In genomic region chr11:126115820-126116319, GRCh38 we compare ENCODE assay signal across 1 cellular context.
TF ChIP-seq lines count a peak whose summit lies in the region.

No MANE protein-coding gene starts in this region.

TF ChIP-seq in HepG2, 621 proteins besides CTCF, POLR2A, EP300 and RAD21 (continued from another document and continues in another):
- TF ChIP-seq, protein P1, sequence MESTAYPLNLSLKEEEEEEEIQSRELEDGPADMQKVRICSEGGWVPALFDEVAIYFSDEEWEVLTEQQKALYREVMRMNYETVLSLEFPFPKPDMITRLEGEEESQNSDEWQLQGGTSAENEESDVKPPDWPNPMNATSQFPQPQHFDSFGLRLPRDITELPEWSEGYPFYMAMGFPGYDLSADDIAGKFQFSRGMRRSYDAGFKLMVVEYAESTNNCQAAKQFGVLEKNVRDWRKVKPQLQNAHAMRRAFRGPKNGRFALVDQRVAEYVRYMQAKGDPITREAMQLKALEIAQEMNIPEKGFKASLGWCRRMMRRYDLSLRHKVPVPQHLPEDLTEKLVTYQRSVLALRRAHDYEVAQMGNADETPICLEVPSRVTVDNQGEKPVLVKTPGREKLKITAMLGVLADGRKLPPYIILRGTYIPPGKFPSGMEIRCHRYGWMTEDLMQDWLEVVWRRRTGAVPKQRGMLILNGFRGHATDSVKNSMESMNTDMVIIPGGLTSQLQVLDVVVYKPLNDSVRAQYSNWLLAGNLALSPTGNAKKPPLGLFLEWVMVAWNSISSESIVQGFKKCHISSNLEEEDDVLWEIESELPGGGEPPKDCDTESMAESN (CRISPR knock-in tag; conservative IDR thresholded peaks at IDR 0.05) = 0 out of 2 replicates have a peak, but pooled peaks have one; percentile 34
- TF ChIP-seq, protein P2, sequence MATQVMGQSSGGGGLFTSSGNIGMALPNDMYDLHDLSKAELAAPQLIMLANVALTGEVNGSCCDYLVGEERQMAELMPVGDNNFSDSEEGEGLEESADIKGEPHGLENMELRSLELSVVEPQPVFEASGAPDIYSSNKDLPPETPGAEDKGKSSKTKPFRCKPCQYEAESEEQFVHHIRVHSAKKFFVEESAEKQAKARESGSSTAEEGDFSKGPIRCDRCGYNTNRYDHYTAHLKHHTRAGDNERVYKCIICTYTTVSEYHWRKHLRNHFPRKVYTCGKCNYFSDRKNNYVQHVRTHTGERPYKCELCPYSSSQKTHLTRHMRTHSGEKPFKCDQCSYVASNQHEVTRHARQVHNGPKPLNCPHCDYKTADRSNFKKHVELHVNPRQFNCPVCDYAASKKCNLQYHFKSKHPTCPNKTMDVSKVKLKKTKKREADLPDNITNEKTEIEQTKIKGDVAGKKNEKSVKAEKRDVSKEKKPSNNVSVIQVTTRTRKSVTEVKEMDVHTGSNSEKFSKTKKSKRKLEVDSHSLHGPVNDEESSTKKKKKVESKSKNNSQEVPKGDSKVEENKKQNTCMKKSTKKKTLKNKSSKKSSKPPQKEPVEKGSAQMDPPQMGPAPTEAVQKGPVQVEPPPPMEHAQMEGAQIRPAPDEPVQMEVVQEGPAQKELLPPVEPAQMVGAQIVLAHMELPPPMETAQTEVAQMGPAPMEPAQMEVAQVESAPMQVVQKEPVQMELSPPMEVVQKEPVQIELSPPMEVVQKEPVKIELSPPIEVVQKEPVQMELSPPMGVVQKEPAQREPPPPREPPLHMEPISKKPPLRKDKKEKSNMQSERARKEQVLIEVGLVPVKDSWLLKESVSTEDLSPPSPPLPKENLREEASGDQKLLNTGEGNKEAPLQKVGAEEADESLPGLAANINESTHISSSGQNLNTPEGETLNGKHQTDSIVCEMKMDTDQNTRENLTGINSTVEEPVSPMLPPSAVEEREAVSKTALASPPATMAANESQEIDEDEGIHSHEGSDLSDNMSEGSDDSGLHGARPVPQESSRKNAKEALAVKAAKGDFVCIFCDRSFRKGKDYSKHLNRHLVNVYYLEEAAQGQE (IDR thresholded peaks at IDR 0.05; ENCODE audit: borderline replicate concordance in 1 of 2, low read depth in 1 of 2, low read length in 2 of 2) = peak in 1 of 2 experiments; percentile 17; a peak in 1 of 4 replicates
- TF ChIP-seq ISL2 (CRISPR knock-in tag; IDR thresholded peaks at IDR 0.05) = peak; percentile 49
- 0 out of 2 replicates have a peak, but pooled peaks have one; percentile 48 for TF ChIP-seq ZMYM3 (CRISPR knock-in tag; IDR thresholded peaks at IDR 0.05)
- peak; percentile 40; the same call in 1 of the 2 replicates for TF ChIP-seq ZNF44 (CRISPR knock-in tag; IDR thresholded peaks at IDR 0.05)
- TF ChIP-seq, protein P3, sequence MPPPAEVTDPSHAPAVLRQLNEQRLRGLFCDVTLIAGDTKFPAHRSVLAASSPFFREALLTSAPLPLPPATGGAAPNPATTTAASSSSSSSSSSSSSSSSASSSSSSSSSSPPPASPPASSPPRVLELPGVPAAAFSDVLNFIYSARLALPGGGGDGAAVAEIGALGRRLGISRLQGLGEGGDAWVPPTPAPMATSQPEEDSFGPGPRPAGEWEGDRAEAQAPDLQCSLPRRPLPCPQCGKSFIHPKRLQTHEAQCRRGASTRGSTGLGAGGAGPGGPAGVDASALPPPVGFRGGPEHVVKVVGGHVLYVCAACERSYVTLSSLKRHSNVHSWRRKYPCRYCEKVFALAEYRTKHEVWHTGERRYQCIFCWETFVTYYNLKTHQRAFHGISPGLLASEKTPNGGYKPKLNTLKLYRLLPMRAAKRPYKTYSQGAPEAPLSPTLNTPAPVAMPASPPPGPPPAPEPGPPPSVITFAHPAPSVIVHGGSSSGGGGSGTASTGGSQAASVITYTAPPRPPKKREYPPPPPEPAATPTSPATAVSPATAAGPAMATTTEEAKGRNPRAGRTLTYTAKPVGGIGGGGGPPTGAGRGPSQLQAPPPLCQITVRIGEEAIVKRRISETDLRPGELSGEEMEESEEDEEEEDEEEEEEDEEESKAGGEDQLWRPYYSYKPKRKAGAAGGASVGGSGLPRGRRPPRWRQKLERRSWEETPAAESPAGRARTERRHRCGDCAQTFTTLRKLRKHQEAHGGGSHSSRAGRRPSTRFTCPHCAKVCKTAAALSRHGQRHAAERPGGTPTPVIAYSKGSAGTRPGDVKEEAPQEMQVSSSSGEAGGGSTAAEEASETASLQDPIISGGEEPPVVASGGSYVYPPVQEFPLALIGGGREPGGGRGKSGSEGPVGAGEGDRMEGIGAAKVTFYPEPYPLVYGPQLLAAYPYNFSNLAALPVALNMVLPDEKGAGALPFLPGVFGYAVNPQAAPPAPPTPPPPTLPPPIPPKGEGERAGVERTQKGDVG (CRISPR knock-in tag; IDR thresholded peaks at IDR 0.05; ENCODE audit: borderline replicate concordance) = peak; percentile 80; the same call in 1 of the 2 replicates
- peak; percentile 87 for TF ChIP-seq RERE (CRISPR knock-in tag; IDR thresholded peaks at IDR 0.05; ENCODE audit: low read depth)
- TF ChIP-seq, protein P4, sequence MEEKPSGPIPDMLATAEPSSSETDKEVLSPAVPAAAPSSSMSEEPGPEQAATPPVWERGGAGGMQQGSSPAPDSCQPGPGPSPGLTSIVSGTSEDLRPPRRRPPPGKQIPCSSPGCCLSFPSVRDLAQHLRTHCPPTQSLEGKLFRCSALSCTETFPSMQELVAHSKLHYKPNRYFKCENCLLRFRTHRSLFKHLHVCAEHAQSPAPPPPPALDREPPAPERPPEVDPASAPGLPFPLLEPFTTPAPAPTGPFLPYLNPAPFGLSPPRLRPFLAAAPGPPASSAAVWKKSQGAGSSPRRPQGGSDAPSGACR (CRISPR knock-in tag; IDR thresholded peaks at IDR 0.05) = 0 out of 2 replicates have a peak, but pooled peaks have one; percentile 45
- peak; percentile 64; the same call in 1 of the 2 replicates for TF ChIP-seq ZZZ3 (CRISPR knock-in tag; IDR thresholded peaks at IDR 0.05; ENCODE audit: borderline replicate concordance)
- TF ChIP-seq ZNF260 (CRISPR knock-in tag; IDR thresholded peaks at IDR 0.05; ENCODE audit: borderline replicate concordance, low read depth) = no peak
- peak; percentile 75; the same call in 1 of the 2 replicates for TF ChIP-seq ERF (CRISPR knock-in tag; IDR thresholded peaks at IDR 0.05)
- 0 out of 2 replicates have a peak, but pooled peaks have one; percentile 58 for TF ChIP-seq ZNF563 (CRISPR knock-in tag; IDR thresholded peaks at IDR 0.05)
- TF ChIP-seq ZNF709 (CRISPR knock-in tag; IDR thresholded peaks at IDR 0.05) = peak; percentile 66; the same call in 1 of the 2 replicates
- peak; percentile 71; the same call in 1 of the 2 replicates for TF ChIP-seq MIER3 (CRISPR knock-in tag; IDR thresholded peaks at IDR 0.05; ENCODE audit: borderline replicate concordance)
- peak; percentile 36; the same call in 1 of the 2 replicates for TF ChIP-seq ZNF232 (CRISPR knock-in tag; IDR thresholded peaks at IDR 0.05; ENCODE audit: borderline replicate concordance)
- TF ChIP-seq KDM3A (CRISPR knock-in tag; IDR thresholded peaks at IDR 0.05; ENCODE audit: low read depth) = peak; percentile 20; the same call in 1 of the 2 replicates
- TF ChIP-seq HDAC2 (CRISPR knock-in tag; IDR thresholded peaks at IDR 0.05) = peak; percentile 87
- TF ChIP-seq, protein P5, sequence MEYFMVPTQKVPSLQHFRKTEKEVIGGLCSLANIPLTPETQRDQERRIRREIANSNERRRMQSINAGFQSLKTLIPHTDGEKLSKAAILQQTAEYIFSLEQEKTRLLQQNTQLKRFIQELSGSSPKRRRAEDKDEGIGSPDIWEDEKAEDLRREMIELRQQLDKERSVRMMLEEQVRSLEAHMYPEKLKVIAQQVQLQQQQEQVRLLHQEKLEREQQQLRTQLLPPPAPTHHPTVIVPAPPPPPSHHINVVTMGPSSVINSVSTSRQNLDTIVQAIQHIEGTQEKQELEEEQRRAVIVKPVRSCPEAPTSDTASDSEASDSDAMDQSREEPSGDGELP (IDR thresholded peaks at IDR 0.05; ENCODE audit: borderline replicate concordance, low read depth) = peak; percentile 41; the same call in 1 of the 2 replicates
- TF ChIP-seq PHF8 (CRISPR knock-in tag; IDR thresholded peaks at IDR 0.05) = 0 out of 2 replicates have a peak, but pooled peaks have one; percentile 43
- TF ChIP-seq NFKB2 (CRISPR knock-in tag; IDR thresholded peaks at IDR 0.05; ENCODE audit: borderline replicate concordance) = peak; percentile 61; the same call in 1 of the 2 replicates
- no peak for TF ChIP-seq ZBTB40 (IDR thresholded peaks at IDR 0.05)
- peak; percentile 73 for TF ChIP-seq ZBTB40 (CRISPR knock-in tag; IDR thresholded peaks at IDR 0.05)
- TF ChIP-seq ZNF891 (CRISPR knock-in tag; IDR thresholded peaks at IDR 0.05) = peak; percentile 89
- no peak for TF ChIP-seq ETV6 (CRISPR knock-in tag; conservative IDR thresholded peaks at IDR 0.05)
- peak; percentile 51; the same call in 1 of the 2 replicates for TF ChIP-seq AHR (CRISPR knock-in tag; IDR thresholded peaks at IDR 0.05)
- no peak for TF ChIP-seq NFE2L2 (IDR thresholded peaks at IDR 0.05; ENCODE audit: low read length)
- TF ChIP-seq MIXL1 (CRISPR knock-in tag; IDR thresholded peaks at IDR 0.05) = peak; percentile 64
